Comparison of ENCODE assay signal across 14 cellular contexts in genomic region chr10:71755179-71755879, GRCh38. TPM values are rescaled to one million over a fixed set of nuclear protein-coding genes. Genes with fewer than 3 reads are reported as not detected.
DNase-seq lines count a peak whose midpoint lies in the region; ATAC-seq, FAIRE-seq and TF ChIP-seq lines count a peak whose summit lies in the region.
"Had no signal": no experiment of that assay in that cellular context is flagged by ENCODE, and none has a peak within 500 bp of the region (broad histone marks: within the 10 kb centered on the region; RNA-seq: fewer than 3 reads in every experiment).

No MANE protein-coding gene starts in this region.

- TF ChIP-seq CTCF in CD14-positive monocyte (IDR thresholded peaks at IDR 0.05) (no peak), DND-41 (IDR thresholded peaks at IDR 0.05; ENCODE audit: borderline replicate concordance, extremely low read depth, low read length, poor library complexity, severe bottlenecking) (no peak), colonic mucosa (IDR thresholded peaks at IDR 0.05) (no peak), osteoblast (IDR thresholded peaks at IDR 0.05; ENCODE audit: extremely low read depth, low read depth, low read length) (no peak)

- H3K36me3 ChIP-seq in DND-41 (ENCODE audit: insufficient read depth, low read length) (peaks cover 6% of the 10 kb centered on the region; the same call in 1 of the 2 replicates), colonic mucosa (no peaks in the 10 kb centered on the region), osteoblast (ENCODE audit: insufficient read depth, low read length) (peaks cover 29% of the 10 kb centered on the region)
- H3K36me3 ChIP-seq: BLaER1, SJCRH30 had no signal

- H3K79me2 ChIP-seq in DND-41 (ENCODE audit: insufficient read depth, low read length), result no peaks in the 10 kb centered on the region
- no peaks in the 10 kb centered on the region for H3K79me2 ChIP-seq in osteoblast (ENCODE audit: insufficient read depth, low read length)

- no peak overlapping the region for H2AFZ ChIP-seq in DND-41 (ENCODE audit: low read depth, low read length)
- no peak overlapping the region for H2AFZ ChIP-seq in osteoblast (ENCODE audit: low read length)

- H4K20me1 ChIP-seq in DND-41 (ENCODE audit: insufficient read depth, low read length), result no peaks in the 10 kb centered on the region
- peaks cover 6% of the 10 kb centered on the region for H4K20me1 ChIP-seq in osteoblast (ENCODE audit: insufficient read depth, low read length)
- H4K20me1 ChIP-seq: BLaER1 had no signal

- no peak overlapping the region for H3K9ac ChIP-seq in DND-41 (ENCODE audit: low read depth, low read length)
- H3K9ac ChIP-seq in colonic mucosa (ENCODE audit: low read depth in 2 of 2, low read length in 2 of 2), result no peak overlapping the region
- H3K9ac ChIP-seq: BLaER1 had no signal

- in situ Hi-C loops in ACHN (cut with HindIII; ENCODE audit: low pct_ligation_motif_present, low pct_unique_long_range_greater_than_20kb, low sequenced_read_pairs), result no loop called here

- TF ChIP-seq POLR2A in GM12891 (IDR thresholded peaks at IDR 0.05; ENCODE audit: low read depth, low read length), result no peak

- peaks cover 0 to 2% (median 0%) of the 10 kb centered on the region in 7 donors for H3K9me3 Mint-ChIP-seq in CD14-positive monocyte

- H3K36me3 Mint-ChIP-seq in CD14-positive monocyte, result peaks cover 77 to 89% of the 10 kb centered on the region in 2 donors

- H3K27me3 Mint-ChIP-seq in CD14-positive monocyte (ENCODE audit: low read depth in 3 of 3), result no peaks in the 10 kb centered on the region

- H3K4me2 ChIP-seq in DND-41 (ENCODE audit: insufficient read depth, low read length) (no peak overlapping the region), osteoblast (ENCODE audit: insufficient read depth, low read length) (no peak overlapping the region)

- peak overlapping the region; percentile 91 to 96 (median 95) for H3K27ac Mint-ChIP-seq in CD14-positive monocyte

- FAIRE-seq in GM12891 (lab: Jason Lieb, UNC), result no peak

- H3K4me1 ChIP-seq in DND-41 (ENCODE audit: insufficient read depth, low read length) (peaks cover 51% of the 10 kb centered on the region), colonic mucosa (peaks cover 6% of the 10 kb centered on the region), osteoblast (ENCODE audit: insufficient read depth, low read length) (no peaks in the 10 kb centered on the region)
- H3K4me1 ChIP-seq: SJCRH30 had no signal

- H3K27ac ChIP-seq in DND-41 (ENCODE audit: low read length) (peak overlapping the region; percentile 44; the same call in 1 of the 2 replicates), colonic mucosa (peak overlapping the region; percentile 36), osteoblast (ENCODE audit: low read depth, low read length) (no peak overlapping the region)
- H3K27ac ChIP-seq: BLaER1, SJCRH30 had no signal

- intact Hi-C loops in CD14-positive monocyte (cut with micrococcal nuclease), result no loop called here
- intact Hi-C loops in colonic mucosa (cut with DNase I), result no loop called here

- peak overlapping the region in 1 of 2 donors; percentile 42 for H3K4me3 Mint-ChIP-seq in CD14-positive monocyte

- H3K4me3 ChIP-seq in DND-41 (ENCODE audit: low read depth in 1 of 2, low read length in 2 of 2), result no peak overlapping the region
- no peak overlapping the region for H3K4me3 ChIP-seq in colonic mucosa
- no peak overlapping the region for H3K4me3 ChIP-seq in osteoblast (ENCODE audit: insufficient read depth, low read length)
- H3K4me3 ChIP-seq: BLaER1, SJCRH30 had no signal

- H3K27me3 ChIP-seq in DND-41 (ENCODE audit: insufficient read depth, low read length, poor library complexity) (no peaks in the 10 kb centered on the region), colonic mucosa (no peaks in the 10 kb centered on the region), osteoblast (ENCODE audit: insufficient read depth, low read length) (no peaks in the 10 kb centered on the region)
- H3K27me3 ChIP-seq: SJCRH30 had no signal

- ATAC-seq in DND-41 (ENCODE audit: insufficient read depth, low read depth) (no peak), GM19023 (IDR thresholded peaks at IDR 0.05; ENCODE audit: unreplicated experiment) (no peak)

- H3K9me3 ChIP-seq in DND-41 (ENCODE audit: insufficient read depth, low read length, severe bottlenecking) (no peaks in the 10 kb centered on the region), colonic mucosa (no peaks in the 10 kb centered on the region), osteoblast (ENCODE audit: low read depth, low read length) (no peaks in the 10 kb centered on the region)
- H3K9me3 ChIP-seq: BLaER1, SJCRH30 had no signal

- H3K4me1 Mint-ChIP-seq in CD14-positive monocyte, result peaks cover 92% of the 10 kb centered on the region

- DNase-seq in CD14-positive monocyte (ENCODE audit: low spot score) (no peak), DND-41 (no peak), colonic mucosa (no peak), osteoblast (ENCODE audit: insufficient read length, low spot score, missing footprints) (peak; percentile 30), GM12891 (ENCODE audit: insufficient read length, low spot score) (no peak), ACHN (no peak), NCI-H2227 treated with DMSO at 0.1 percent for 48 hours (lab: John Stamatoyannopoulos, UW) (no peak)
- DNase-seq: activated CD8-positive, alpha-beta memory T cell treated with anti-CD3 and anti-CD28 coated beads, Interleukin-2, amount 50 U/mL, for 4 hours; amygdala; midbrain; NCI-H1048; SJCRH30 had no signal

TF ChIP-seq in GM12891, 5 proteins besides CTCF, POLR2A, EP300 and RAD21:
- TF ChIP-seq PAX5 (IDR thresholded peaks at IDR 0.05; ENCODE audit: insufficient read depth, low read length, severe bottlenecking) (no peak), TAF1 (IDR thresholded peaks at IDR 0.05; ENCODE audit: low read depth, low read length) (no peak), POLR2AphosphoS5 (IDR thresholded peaks at IDR 0.05; ENCODE audit: low read depth, low read length) (no peak), POU2F2 (IDR thresholded peaks at IDR 0.05; ENCODE audit: low read depth, low read length) (no peak), SPI1 (IDR thresholded peaks at IDR 0.05; ENCODE audit: low read depth, low read length) (no peak)

RNA-seq across cellular contexts. Expression of gene VSIR, which starts 18.0 kb away (rescaled TPM):
- polyA plus RNA-seq in CD14-positive monocyte, result 1,000 to 10,000 TPM in 1 of 2 donors, 100 to 1,000 TPM in 1; 801 to 1,133 TPM
- total RNA-seq in colonic mucosa, result 10 to 100 TPM; 41.2 to 42.8 TPM
- total RNA-seq in osteoblast, result 69.5 and 75.3 TPM in 2 replicates
- 3.8 TPM for polyA plus RNA-seq in GM12891 (2012; ENCODE audit: low read depth, missing spikeins)

RNA-seq across cellular contexts. Expression of gene C10orf105, which starts 35.8 kb away (rescaled TPM):
- polyA plus RNA-seq in CD14-positive monocyte, result under 1 TPM; 0.18 to 0.48 TPM
- total RNA-seq in colonic mucosa (under 1 TPM in 1 of 2 donors, not detected in 1; 0.07 TPM), osteoblast (under 0.01 TPM in 1 of 2 replicates, not detected in the other)
- 0.04 TPM for polyA plus RNA-seq in GM12891 (2012; ENCODE audit: low read depth, missing spikeins)
- total RNA-seq: SJCRH30 had no signal
